Comparison of ENCODE assay signal across 1 cellular context in the genomic region with DNA sequence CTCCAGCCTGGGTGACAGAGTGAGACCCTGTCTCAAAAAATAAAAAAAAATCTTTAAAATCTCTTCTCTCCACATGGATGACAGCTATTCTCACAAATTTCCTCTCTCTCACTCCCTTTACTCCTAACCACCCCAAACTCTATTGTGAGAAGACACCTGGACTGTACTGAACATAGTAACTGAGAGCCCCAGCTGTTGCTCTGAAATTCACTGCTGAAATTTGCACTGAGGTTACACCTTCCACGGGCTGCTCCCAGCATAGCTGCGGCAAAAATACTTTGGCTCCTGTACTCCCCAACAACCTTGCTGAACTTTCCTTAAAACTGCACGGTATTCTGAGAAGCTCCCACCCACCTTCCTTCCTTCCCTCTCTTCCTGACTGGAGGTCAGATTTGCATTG.
TF ChIP-seq lines count a peak whose summit lies in the region.

No MANE protein-coding gene starts in this region.

TF ChIP-seq in GM23338, 12 proteins besides CTCF, POLR2A, EP300 and RAD21 (continued from another document):
- TF ChIP-seq, protein P1, sequence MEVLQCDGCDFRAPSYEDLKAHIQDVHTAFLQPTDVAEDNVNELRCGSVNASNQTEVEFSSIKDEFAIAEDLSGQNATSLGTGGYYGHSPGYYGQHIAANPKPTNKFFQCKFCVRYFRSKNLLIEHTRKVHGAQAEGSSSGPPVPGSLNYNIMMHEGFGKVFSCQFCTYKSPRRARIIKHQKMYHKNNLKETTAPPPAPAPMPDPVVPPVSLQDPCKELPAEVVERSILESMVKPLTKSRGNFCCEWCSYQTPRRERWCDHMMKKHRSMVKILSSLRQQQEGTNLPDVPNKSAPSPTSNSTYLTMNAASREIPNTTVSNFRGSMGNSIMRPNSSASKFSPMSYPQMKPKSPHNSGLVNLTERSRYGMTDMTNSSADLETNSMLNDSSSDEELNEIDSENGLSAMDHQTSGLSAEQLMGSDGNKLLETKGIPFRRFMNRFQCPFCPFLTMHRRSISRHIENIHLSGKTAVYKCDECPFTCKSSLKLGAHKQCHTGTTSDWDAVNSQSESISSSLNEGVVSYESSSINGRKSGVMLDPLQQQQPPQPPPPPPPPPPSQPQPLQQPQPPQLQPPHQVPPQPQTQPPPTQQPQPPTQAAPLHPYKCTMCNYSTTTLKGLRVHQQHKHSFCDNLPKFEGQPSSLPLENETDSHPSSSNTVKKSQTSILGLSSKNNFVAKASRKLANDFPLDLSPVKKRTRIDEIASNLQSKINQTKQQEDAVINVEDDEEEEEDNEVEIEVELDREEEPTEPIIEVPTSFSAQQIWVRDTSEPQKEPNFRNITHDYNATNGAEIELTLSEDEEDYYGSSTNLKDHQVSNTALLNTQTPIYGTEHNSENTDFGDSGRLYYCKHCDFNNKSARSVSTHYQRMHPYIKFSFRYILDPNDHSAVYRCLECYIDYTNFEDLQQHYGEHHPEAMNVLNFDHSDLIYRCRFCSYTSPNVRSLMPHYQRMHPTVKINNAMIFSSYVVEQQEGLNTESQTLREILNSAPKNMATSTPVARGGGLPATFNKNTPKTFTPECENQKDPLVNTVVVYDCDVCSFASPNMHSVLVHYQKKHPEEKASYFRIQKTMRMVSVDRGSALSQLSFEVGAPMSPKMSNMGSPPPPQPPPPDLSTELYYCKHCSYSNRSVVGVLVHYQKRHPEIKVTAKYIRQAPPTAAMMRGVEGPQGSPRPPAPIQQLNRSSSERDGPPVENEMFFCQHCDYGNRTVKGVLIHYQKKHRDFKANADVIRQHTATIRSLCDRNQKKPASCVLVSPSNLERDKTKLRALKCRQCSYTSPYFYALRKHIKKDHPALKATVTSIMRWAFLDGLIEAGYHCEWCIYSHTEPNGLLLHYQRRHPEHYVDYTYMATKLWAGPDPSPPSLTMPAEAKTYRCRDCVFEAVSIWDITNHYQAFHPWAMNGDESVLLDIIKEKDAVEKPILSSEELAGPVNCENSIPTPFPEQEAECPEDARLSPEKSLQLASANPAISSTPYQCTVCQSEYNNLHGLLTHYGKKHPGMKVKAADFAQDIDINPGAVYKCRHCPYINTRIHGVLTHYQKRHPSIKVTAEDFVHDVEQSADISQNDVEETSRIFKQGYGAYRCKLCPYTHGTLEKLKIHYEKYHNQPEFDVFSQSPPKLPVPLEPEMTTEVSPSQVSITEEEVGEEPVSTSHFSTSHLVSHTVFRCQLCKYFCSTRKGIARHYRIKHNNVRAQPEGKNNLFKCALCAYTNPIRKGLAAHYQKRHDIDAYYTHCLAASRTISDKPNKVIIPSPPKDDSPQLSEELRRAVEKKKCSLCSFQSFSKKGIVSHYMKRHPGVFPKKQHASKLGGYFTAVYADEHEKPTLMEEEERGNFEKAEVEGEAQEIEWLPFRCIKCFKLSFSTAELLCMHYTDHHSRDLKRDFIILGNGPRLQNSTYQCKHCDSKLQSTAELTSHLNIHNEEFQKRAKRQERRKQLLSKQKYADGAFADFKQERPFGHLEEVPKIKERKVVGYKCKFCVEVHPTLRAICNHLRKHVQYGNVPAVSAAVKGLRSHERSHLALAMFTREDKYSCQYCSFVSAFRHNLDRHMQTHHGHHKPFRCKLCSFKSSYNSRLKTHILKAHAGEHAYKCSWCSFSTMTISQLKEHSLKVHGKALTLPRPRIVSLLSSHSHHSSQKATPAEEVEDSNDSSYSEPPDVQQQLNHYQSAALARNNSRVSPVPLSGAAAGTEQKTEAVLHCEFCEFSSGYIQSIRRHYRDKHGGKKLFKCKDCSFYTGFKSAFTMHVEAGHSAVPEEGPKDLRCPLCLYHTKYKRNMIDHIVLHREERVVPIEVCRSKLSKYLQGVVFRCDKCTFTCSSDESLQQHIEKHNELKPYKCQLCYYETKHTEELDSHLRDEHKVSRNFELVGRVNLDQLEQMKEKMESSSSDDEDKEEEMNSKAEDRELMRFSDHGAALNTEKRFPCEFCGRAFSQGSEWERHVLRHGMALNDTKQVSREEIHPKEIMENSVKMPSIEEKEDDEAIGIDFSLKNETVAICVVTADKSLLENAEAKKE (CRISPR knock-in tag; IDR thresholded peaks at IDR 0.05) = no peak
- no peak for TF ChIP-seq STAT1 (IDR thresholded peaks at IDR 0.05; ENCODE audit: unreplicated experiment)
- TF ChIP-seq, protein P2, sequence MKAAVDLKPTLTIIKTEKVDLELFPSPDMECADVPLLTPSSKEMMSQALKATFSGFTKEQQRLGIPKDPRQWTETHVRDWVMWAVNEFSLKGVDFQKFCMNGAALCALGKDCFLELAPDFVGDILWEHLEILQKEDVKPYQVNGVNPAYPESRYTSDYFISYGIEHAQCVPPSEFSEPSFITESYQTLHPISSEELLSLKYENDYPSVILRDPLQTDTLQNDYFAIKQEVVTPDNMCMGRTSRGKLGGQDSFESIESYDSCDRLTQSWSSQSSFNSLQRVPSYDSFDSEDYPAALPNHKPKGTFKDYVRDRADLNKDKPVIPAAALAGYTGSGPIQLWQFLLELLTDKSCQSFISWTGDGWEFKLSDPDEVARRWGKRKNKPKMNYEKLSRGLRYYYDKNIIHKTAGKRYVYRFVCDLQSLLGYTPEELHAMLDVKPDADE (IDR thresholded peaks at IDR 0.05) = no peak
